ENCODE assay signal across 8 cellular contexts in genomic region chr3:43770426-43771103, GRCh38.
DNase-seq lines count a peak whose midpoint lies in the region; ATAC-seq and TF ChIP-seq lines count a peak whose summit lies in the region.

No MANE protein-coding gene starts in this region.

- H3K9ac ChIP-seq in BLaER1 (no peak overlapping the region), endodermal cell (ENCODE audit: extremely low read depth, low read length, poor library complexity, severe bottlenecking) (no peak overlapping the region)

- no peaks in the 10 kb centered on the region for H3K36me3 Mint-ChIP-seq in endodermal cell (ENCODE audit: low read depth)

- H3K36me3 ChIP-seq in BLaER1, result no peaks in the 10 kb centered on the region
- H3K36me3 ChIP-seq in left lung, result no peaks in the 10 kb centered on the region
- no peaks in the 10 kb centered on the region for H3K36me3 ChIP-seq in tibial artery
- no peaks in the 10 kb centered on the region for H3K36me3 ChIP-seq in endodermal cell (ENCODE audit: control insufficient read depth, insufficient read depth, low read length)

- H3K27me3 ChIP-seq in BLaER1 (no peaks in the 10 kb centered on the region), left lung (no peaks in the 10 kb centered on the region), tibial artery (no peaks in the 10 kb centered on the region), endodermal cell (ENCODE audit: control insufficient read depth, insufficient read depth, low read length, poor library complexity, severe bottlenecking) (no peaks in the 10 kb centered on the region)

- H3K27ac ChIP-seq in BLaER1, result no peak overlapping the region
- H3K27ac ChIP-seq in left lung, result peak overlapping the region; percentile 67 to 72
- peak overlapping the region; percentile 79 to 83 for H3K27ac ChIP-seq in tibial artery
- no peak overlapping the region for H3K27ac ChIP-seq in endodermal cell (ENCODE audit: low read depth, low read length)

- WGBS in endodermal cell (ENCODE audit: insufficient coverage in 1 of 2, insufficient read length in 1 of 2), 2 experiments, result 92 to 94% methylated on average over 7 to 11 of the region's 11 CpGs

- intact Hi-C loops in left lung (cut with DNase I) (no loop called here), tibial artery (cut with DNase I; ENCODE audit: low total_unique reads) (loop anchor here (10.0 kb wide), 1 partner anchor 76 kb away; the partner anchor contains the start of gene ABHD5)

- H3K9me3 Mint-ChIP-seq in endodermal cell, result no peaks in the 10 kb centered on the region

- ATAC-seq in left lung, result peak; percentile 60

- no peak overlapping the region for H3K4me3 Mint-ChIP-seq in endodermal cell

- peaks cover 25% of the 10 kb centered on the region for H3K27me3 Mint-ChIP-seq in endodermal cell (ENCODE audit: insufficient read depth)

- H3K4me1 ChIP-seq in BLaER1, result peaks cover 23% of the 10 kb centered on the region
- H3K4me1 ChIP-seq in left lung, result peaks cover 21 to 41% of the 10 kb centered on the region in 2 donors
- peaks cover 0 to 43% (median 33%) of the 10 kb centered on the region in 4 donors for H3K4me1 ChIP-seq in tibial artery
- peaks cover 6% of the 10 kb centered on the region for H3K4me1 ChIP-seq in endodermal cell (ENCODE audit: control insufficient read depth, insufficient read depth, low read length)

- H4K20me1 ChIP-seq in BLaER1, result no peaks in the 10 kb centered on the region

- H3K9me3 ChIP-seq in BLaER1 (no peaks in the 10 kb centered on the region), left lung (no peaks in the 10 kb centered on the region), tibial artery (no peaks in the 10 kb centered on the region), endodermal cell (ENCODE audit: control insufficient read depth, low read length) (no peaks in the 10 kb centered on the region)

- peak; percentile 25 for DNase-seq in NCI-H2196 treated with DMSO at 0.1 percent for 48 hours (lab: John Stamatoyannopoulos, UW; ENCODE audit: unreplicated experiment)
- DNase-seq in amniotic epithelial cell (ENCODE audit: low read depth), result peak; percentile 29
- peak in 1 of 2 donors; percentile 74 for DNase-seq in left lung
- DNase-seq in tibial artery, result peak; percentile 85 to 87
- no peak for DNase-seq in NCI-H748 (lab: John Stamatoyannopoulos, UW; ENCODE audit: unreplicated experiment)
- DNase-seq in endodermal cell, result no peak
- DNase-seq in NCI-H2171 treated with DMSO at 0.1 percent for 48 hours (lab: John Stamatoyannopoulos, UW), result no peak

- H3K4me3 ChIP-seq in BLaER1 (no peak overlapping the region), left lung (no peak overlapping the region), tibial artery (no peak overlapping the region), endodermal cell (ENCODE audit: low read length) (no peak overlapping the region)

- TF ChIP-seq CTCF in left lung (IDR thresholded peaks at IDR 0.05) (no peak), tibial artery (IDR thresholded peaks at IDR 0.05) (no peak), endodermal cell (conservative IDR thresholded peaks at IDR 0.05) (no peak)

- no peak overlapping the region for H3K27ac Mint-ChIP-seq in endodermal cell

- H3K4me2 ChIP-seq in BLaER1, result peak overlapping the region; percentile 32; the same call in 1 of the 2 replicates

- H3K4me1 Mint-ChIP-seq in endodermal cell, result peaks cover 10% of the 10 kb centered on the region

Comparison
In these comparisons a context has a peak if more than half of its experiments do, and no peak if none do; other contexts are left out.
1. H3K27ac ChIP-seq: peak in left lung (2 of 2) and tibial artery (2 of 2); none in BLaER1 (single experiment) and endodermal cell (single experiment).
2. DNase-seq: peak in NCI-H2196 treated with DMSO at 0.1 percent for 48 hours (single experiment), amniotic epithelial cell (single experiment) and tibial artery (2 of 2); none in NCI-H748 (single experiment), endodermal cell (single experiment) and NCI-H2171 treated with DMSO at 0.1 percent for 48 hours (single experiment).